ENCODE assay signal across 8 cellular contexts in genomic region chr9:4901401-4902134, GRCh38.
A peak's percentile ranks its signal among the peaks of the same experiment; 100 is the strongest.
DNase-seq lines count a peak whose midpoint lies in the region; ATAC-seq and TF ChIP-seq lines count a peak whose summit lies in the region.
"Not testable (repeated sequence)": the region's sequence is repeated elsewhere in the genome, so short reads cannot be mapped to it uniquely, and the experiment has no call there.

No MANE protein-coding gene starts in this region.

- H3K4me1 Mint-ChIP-seq in CD8-positive, alpha-beta T cell (ENCODE audit: low read depth); activated T-cell treated with anti-CD3 and anti-CD28 coated beads, Interleukin-2, amount 50 U/mL, for 4 hours (ENCODE audit: low read depth): not testable (repeated sequence)

- DNase-seq in CD8-positive, alpha-beta T cell = peak in 4 of 7 experiments; percentile 9 to 69 (median 20)
- peak; percentile 79 for DNase-seq in RPMI8226
- not testable (repeated sequence) for DNase-seq in activated T-cell treated with anti-CD3 and anti-CD28 coated beads, Interleukin-2, amount 50 U/mL, for 4 hours
- DNase-seq in dermis blood vessel endothelial cell = peak; percentile 57
- DNase-seq in right cardiac atrium = peak in 2 of 3 donors; percentile 50 to 58
- peak; percentile 53 for DNase-seq in myocyte (ENCODE audit: low read depth)
- peak; percentile 12 for DNase-seq in stimulated activated CD4-positive, alpha-beta T cell treated with anti-CD3 and anti-CD28 coated beads, Interleukin-4, amount 100 ng/mL, for 24 hours

- peaks cover 26% of the 10 kb centered on the region for H3K9me3 Mint-ChIP-seq in CD8-positive, alpha-beta T cell
- H3K9me3 Mint-ChIP-seq in activated T-cell treated with anti-CD3 and anti-CD28 coated beads, Interleukin-2, amount 50 U/mL, for 4 hours = peaks cover 26% of the 10 kb centered on the region

- POLR2A ChIA-PET in CD8-positive, alpha-beta T cell (lab: Charles Lee) = interaction anchor here (0.8 kb wide), 1 partner anchor 108 kb away, joined by 3 read pairs; no protein-coding TSS in a partner anchor

- H3K9me3 ChIP-seq in CD8-positive, alpha-beta T cell (ENCODE audit: low read length); right cardiac atrium (ENCODE audit: control insufficient read depth, low read length): not testable (repeated sequence)

- peak overlapping the region; percentile 60 for H3K27ac Mint-ChIP-seq in CD8-positive, alpha-beta T cell

- peaks cover 28% of the 10 kb centered on the region for H3K36me3 Mint-ChIP-seq in CD8-positive, alpha-beta T cell
- H3K36me3 Mint-ChIP-seq in activated T-cell treated with anti-CD3 and anti-CD28 coated beads, Interleukin-2, amount 50 U/mL, for 4 hours (ENCODE audit: insufficient read depth) = peaks cover 13% of the 10 kb centered on the region

- H3K27ac ChIP-seq in CD8-positive, alpha-beta T cell (ENCODE audit: low read depth, low read length); right cardiac atrium (ENCODE audit: low read length): not testable (repeated sequence)

- not testable (repeated sequence) for H3K36me3 ChIP-seq in CD8-positive, alpha-beta T cell (ENCODE audit: insufficient read depth, low read length)

- peak overlapping the region; percentile 39 for H3K4me3 Mint-ChIP-seq in CD8-positive, alpha-beta T cell
- H3K4me3 Mint-ChIP-seq in activated T-cell treated with anti-CD3 and anti-CD28 coated beads, Interleukin-2, amount 50 U/mL, for 4 hours = peak overlapping the region; percentile 24

- not testable (repeated sequence) for TF ChIP-seq CTCF in CD8-positive, alpha-beta T cell (IDR thresholded peaks at IDR 0.05)

- not testable (repeated sequence) for H3K4me3 ChIP-seq in CD8-positive, alpha-beta T cell (ENCODE audit: low read depth, low read length); right cardiac atrium (ENCODE audit: low read length)

- H3K4me1 ChIP-seq in CD8-positive, alpha-beta T cell (ENCODE audit: insufficient read depth, low read length); right cardiac atrium (ENCODE audit: control insufficient read depth, insufficient read depth, low read length): not testable (repeated sequence)

- intact Hi-C loops in CD8-positive, alpha-beta T cell (cut with DNase I, micrococcal nuclease); right cardiac atrium (cut with DNase I): not testable (repeated sequence)

- H3K27me3 ChIP-seq in CD8-positive, alpha-beta T cell (ENCODE audit: insufficient read depth, low read length); right cardiac atrium (ENCODE audit: control insufficient read depth, insufficient read depth): not testable (repeated sequence)

- CTCF ChIA-PET in CD8-positive, alpha-beta T cell (lab: Charles Lee) = not testable (repeated sequence)

- 31% methylated on average over 11 of the region's 11 CpGs for WGBS in right cardiac atrium

- not testable (repeated sequence) for ATAC-seq in CD8-positive, alpha-beta T cell; activated T-cell treated with anti-CD3 and anti-CD28 coated beads, Interleukin-2, amount 50 U/mL, for 4 hours
- ATAC-seq in HG03354 (IDR thresholded peaks at IDR 0.05; ENCODE audit: poor library complexity, severe bottlenecking, unreplicated experiment) = peak; percentile 57
- ATAC-seq in right cardiac atrium = peak in 1 of 2 donors; percentile 50

- not testable (repeated sequence) for H3K27me3 Mint-ChIP-seq in CD8-positive, alpha-beta T cell (ENCODE audit: low read depth); activated T-cell treated with anti-CD3 and anti-CD28 coated beads, Interleukin-2, amount 50 U/mL, for 4 hours (ENCODE audit: low read depth)
